10 cellular contexts compared by ENCODE assay signal in the genomic region with DNA sequence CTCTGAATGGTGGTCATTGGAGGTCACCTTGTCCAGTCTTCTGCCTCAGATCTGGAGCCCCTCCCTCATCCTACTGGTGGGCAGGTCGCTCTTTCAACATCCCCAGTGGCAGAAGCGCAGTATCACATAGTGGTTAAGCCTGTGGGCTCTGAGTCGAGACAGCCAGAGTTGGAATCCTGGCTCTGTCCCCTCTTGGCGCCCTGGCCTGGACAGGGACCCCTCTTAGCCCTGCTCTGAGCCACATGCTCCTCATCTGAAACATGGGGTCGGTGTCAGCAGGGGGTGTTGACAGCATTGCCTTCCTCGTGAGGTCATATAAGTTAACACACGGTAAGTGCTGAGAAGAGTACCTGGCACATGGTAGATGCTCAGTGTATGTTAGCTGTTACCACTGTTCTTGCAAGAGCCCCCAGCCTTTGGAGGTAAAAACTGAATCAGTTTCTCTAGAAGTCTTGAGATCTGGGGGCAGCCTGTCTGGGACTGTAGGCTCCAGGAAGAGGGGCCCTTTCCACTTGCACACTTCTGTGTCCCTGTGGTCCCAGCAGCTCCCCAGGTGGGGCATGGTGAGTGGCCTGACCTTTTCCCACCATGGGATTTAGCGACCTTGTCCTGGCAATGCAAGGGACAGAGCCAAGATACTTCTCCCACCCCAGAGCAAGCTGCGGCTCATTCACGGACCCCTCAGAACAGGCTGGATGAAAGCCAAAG. TPM values are rescaled to one million over a fixed set of nuclear protein-coding genes. Genes with fewer than 3 reads are reported as not detected.
DNase-seq lines count a peak whose midpoint lies in the region; ATAC-seq and TF ChIP-seq lines count a peak whose summit lies in the region.
"Had no signal": no experiment of that assay in that cellular context is flagged by ENCODE, and none has a peak within 500 bp of the region (broad histone marks: within the 10 kb centered on the region; RNA-seq: fewer than 3 reads in every experiment).

No MANE protein-coding gene starts in this region.

- ATAC-seq in central memory CD8-positive, alpha-beta T cell (replicated peaks; ENCODE audit: extremely low read depth, poor library complexity, severe bottlenecking), result no peak
- ATAC-seq in GM21576 (IDR thresholded peaks at IDR 0.05; ENCODE audit: unreplicated experiment), result no peak

- peaks cover 71 to 93% (median 87%) of the 10 kb centered on the region in 11 experiments for H3K36me3 ChIP-seq in BLaER1 treated with 17β-estradiol and CSF1 and Interleukin-3, amounts not matched to agents 10 nM and 100 nM
- peaks cover 73% of the 10 kb centered on the region for H3K36me3 ChIP-seq in osteoblast (ENCODE audit: insufficient read depth, low read length)

- H3K9ac ChIP-seq in BLaER1 treated with 17β-estradiol and CSF1 and Interleukin-3, amounts not matched to agents 10 nM and 100 nM, result peak overlapping the region; percentile 84 to 95 (median 92)

- H3K4me3 ChIP-seq in BLaER1 treated with 17β-estradiol and CSF1 and Interleukin-3, amounts not matched to agents 10 nM and 100 nM, result peak overlapping the region in 7 of 10 experiments; percentile 83 to 96 (median 86); a peak in 13 of 20 replicates
- H3K4me3 ChIP-seq in NB4 (ENCODE audit: low read depth, low read length) (no peak overlapping the region), osteoblast (ENCODE audit: insufficient read depth, low read length) (no peak overlapping the region)
- H3K4me3 ChIP-seq: lung had no signal

- TF ChIP-seq POLR2A in NB4 (IDR thresholded peaks at IDR 0.05; ENCODE audit: extremely low read depth, insufficient read length), result no peak

- TF ChIP-seq CTCF in NB4 (IDR thresholded peaks at IDR 0.05; ENCODE audit: low read depth, low read length) (no peak), osteoblast (IDR thresholded peaks at IDR 0.05; ENCODE audit: extremely low read depth, low read depth, low read length) (no peak)

- H3K9me3 ChIP-seq in BLaER1 treated with 17β-estradiol and CSF1 and Interleukin-3, amounts not matched to agents 10 nM and 100 nM (replicated peaks in 1 of 11), result no peaks in the 10 kb centered on the region
- no peaks in the 10 kb centered on the region for H3K9me3 ChIP-seq in osteoblast (ENCODE audit: low read depth, low read length)

- H3K27me3 ChIP-seq in BLaER1 treated with 17β-estradiol and CSF1 and Interleukin-3, amounts not matched to agents 10 nM and 100 nM, result no peaks in the 10 kb centered on the region
- H3K27me3 ChIP-seq in osteoblast (ENCODE audit: insufficient read depth, low read length), result no peaks in the 10 kb centered on the region

- H3K27me3 Mint-ChIP-seq in central memory CD8-positive, alpha-beta T cell, result no peaks in the 10 kb centered on the region

- intact Hi-C loops in head of caudate nucleus (cut with DNase I), result no loop called here

- H3K9me3 Mint-ChIP-seq in central memory CD8-positive, alpha-beta T cell, result no peaks in the 10 kb centered on the region

- peak; percentile 19 for DNase-seq in NB4 (ENCODE audit: low read depth)
- DNase-seq in central memory CD8-positive, alpha-beta T cell (ENCODE audit: low spot score in 2 of 2), result no peak
- peak; percentile 66 for DNase-seq in osteoblast (ENCODE audit: insufficient read length, low spot score, missing footprints)
- DNase-seq in head of caudate nucleus, result no peak
- DNase-seq in DMS 273 (lab: John Stamatoyannopoulos, UW; ENCODE audit: unreplicated experiment), result no peak
- DNase-seq in NCI-H187 (lab: John Stamatoyannopoulos, UW), result no peak
- DNase-seq: HCEC 1CT had no signal

- peak overlapping the region; percentile 96 for H3K4me3 Mint-ChIP-seq in central memory CD8-positive, alpha-beta T cell

- H2AFZ ChIP-seq in osteoblast (ENCODE audit: low read length), result no peak overlapping the region

- H3K4me2 ChIP-seq in BLaER1 treated with 17β-estradiol and CSF1 and Interleukin-3, amounts not matched to agents 10 nM and 100 nM, result peak overlapping the region; percentile 95 to 100 (median 100)
- no peak overlapping the region for H3K4me2 ChIP-seq in osteoblast (ENCODE audit: insufficient read depth, low read length)

- peak overlapping the region; percentile 99 for H3K27ac Mint-ChIP-seq in central memory CD8-positive, alpha-beta T cell (ENCODE audit: low read depth)

- peaks cover 64 to 99% (median 83%) of the 10 kb centered on the region in 10 experiments for H3K4me1 ChIP-seq in BLaER1 treated with 17β-estradiol and CSF1 and Interleukin-3, amounts not matched to agents 10 nM and 100 nM
- peaks cover 57% of the 10 kb centered on the region for H3K4me1 ChIP-seq in osteoblast (ENCODE audit: insufficient read depth, low read length)

- H4K20me1 ChIP-seq in BLaER1 treated with 17β-estradiol and CSF1 and Interleukin-3, amounts not matched to agents 10 nM and 100 nM, result peaks cover 14 to 83% (median 53%) of the 10 kb centered on the region in 11 experiments; a peak in 19 of 22 replicates
- H4K20me1 ChIP-seq in osteoblast (ENCODE audit: insufficient read depth, low read length), result peaks cover 11% of the 10 kb centered on the region

- peak overlapping the region; percentile 44 to 98 (median 93); a peak in 20 of 22 replicates for H3K27ac ChIP-seq in BLaER1 treated with 17β-estradiol and CSF1 and Interleukin-3, amounts not matched to agents 10 nM and 100 nM
- peak overlapping the region; percentile 92 for H3K27ac ChIP-seq in osteoblast (ENCODE audit: low read depth, low read length)

- peaks cover 82% of the 10 kb centered on the region for H3K36me3 Mint-ChIP-seq in central memory CD8-positive, alpha-beta T cell (ENCODE audit: insufficient read depth)

- peaks cover 61% of the 10 kb centered on the region for H3K4me1 Mint-ChIP-seq in central memory CD8-positive, alpha-beta T cell

- peaks cover 62% of the 10 kb centered on the region for H3K79me2 ChIP-seq in osteoblast (ENCODE audit: insufficient read depth, low read length)

RNA-seq across cellular contexts. Expression of gene ZC3H12A, which starts 6.4 kb away (rescaled TPM):
- 11.5 and 13.0 TPM in 2 replicates for total RNA-seq in osteoblast

RNA-seq across cellular contexts. Expression of gene MEAF6, which starts 33.8 kb away (rescaled TPM):
- 62.8 and 64.1 TPM in 2 replicates for total RNA-seq in osteoblast

Comparison
In these comparisons a context has a peak if more than half of its experiments do, and no peak if none do; other contexts are left out.
1. H3K4me3 ChIP-seq: peak in BLaER1 treated with 17β-estradiol and CSF1 and Interleukin-3, amounts not matched to agents 10 nM and 100 nM (7 of 10); none in NB4 (single experiment) and osteoblast (single experiment).
2. DNase-seq: peak in NB4 (single experiment) and osteoblast (single experiment); none in central memory CD8-positive, alpha-beta T cell (0 of 2), head of caudate nucleus (0 of 42), DMS 273 (single experiment) and NCI-H187 (0 of 2).